ENCODE assay signal across 27 cellular contexts in the genomic region with DNA sequence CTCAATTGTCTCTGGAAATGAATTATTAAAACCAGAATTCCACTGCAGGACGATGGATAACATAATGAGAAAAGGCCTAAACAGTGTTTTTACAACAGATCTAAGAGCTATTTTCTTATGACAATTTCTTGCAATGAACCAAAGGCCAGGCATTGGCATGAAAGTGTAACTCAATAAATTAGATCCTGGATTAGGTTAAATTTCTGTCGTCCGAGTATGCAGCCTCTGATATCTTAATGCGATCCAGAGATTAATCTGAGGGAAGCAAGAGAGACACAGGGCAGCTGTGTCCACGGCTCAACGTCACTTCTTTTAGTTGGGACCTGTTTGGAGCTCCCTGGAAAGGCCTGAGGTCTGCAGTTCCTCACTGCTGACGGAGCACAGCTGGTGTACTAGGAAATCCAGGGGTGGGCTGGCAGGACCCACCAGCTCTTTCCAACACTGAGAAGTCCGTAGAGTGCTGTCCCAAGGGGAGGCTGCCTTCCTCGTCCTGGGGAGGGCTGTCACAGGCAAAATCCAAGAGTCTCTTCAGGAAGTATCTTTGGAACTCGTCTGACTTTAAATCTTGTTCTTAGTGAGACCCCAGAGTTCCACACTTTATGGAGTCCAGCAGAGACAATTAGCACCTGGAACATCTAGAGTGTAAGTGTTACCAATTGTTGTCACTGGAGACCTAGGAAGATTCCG.
A peak's percentile ranks its signal among the peaks of the same experiment; 100 is the strongest.
DNase-seq lines count a peak whose midpoint lies in the region; ATAC-seq and TF ChIP-seq lines count a peak whose summit lies in the region.
"Had no signal": no experiment of that assay in that cellular context is flagged by ENCODE, and none has a peak within 500 bp of the region (broad histone marks: within the 10 kb centered on the region; RNA-seq: fewer than 3 reads in every experiment).

No MANE protein-coding gene starts in this region.

- H2AFZ ChIP-seq in mesenchymal stem cell (ENCODE audit: low read depth, low read length) = no peak overlapping the region
- no peak overlapping the region for H2AFZ ChIP-seq in Karpas-422 (ENCODE audit: low read length)

- H2BK15ac ChIP-seq in mesenchymal stem cell (ENCODE audit: low read depth, poor library complexity, severe bottlenecking) = no peak overlapping the region

- no peaks in the 10 kb centered on the region for H3K79me1 ChIP-seq in mesenchymal stem cell (replicated peaks; ENCODE audit: low read length, poor library complexity, severe bottlenecking)

- peak; percentile 60 for DNase-seq in AG10803 (ENCODE audit: low read depth)
- DNase-seq in adipocyte (ENCODE audit: low read depth) = peak; percentile 3
- peak; percentile 4 for DNase-seq in mesenchymal stem cell
- no peak for DNase-seq in Karpas-422
- DNase-seq in DMS 273 (lab: John Stamatoyannopoulos, UW; ENCODE audit: unreplicated experiment) = no peak
- DNase-seq in H4 (ENCODE audit: low spot score) = no peak
- DNase-seq: activated CD4-positive, CD25-positive, alpha-beta regulatory T cell treated with anti-CD3 and anti-CD28 coated beads, Interleukin-2, amount 50 U/mL, for 72 hours; activated T-cell treated with anti-CD3 and anti-CD28 coated beads, Interleukin-2, amount 50 U/mL, for 1 hour; CD4-positive, CD25-positive, alpha-beta regulatory T cell; DMS 273 treated with DMSO at 0.1 percent for 48 hours; heart right ventricle; Kasumi-1; left colon; midbrain; NCI-H1694 treated with DMSO at 0.1 percent for 48 hours; NCI-H69; stimulated activated CD4-positive, alpha-beta T cell treated with anti-CD3 and anti-CD28 coated beads, Interleukin-12 subunit alpha, Interleukin-12 subunit beta, amount 100 ng/mL, for 4 hours; stimulated activated CD4-positive, alpha-beta T cell treated with anti-CD3 and anti-CD28 coated beads, Interleukin-4, amount 100 ng/mL, for 4 hours; stimulated activated naive CD8-positive, alpha-beta T cell treated with anti-CD3 and anti-CD28 coated beads, Interleukin-15, amount 100 ng/mL, for 72 hours; SW 1271 had no signal

- WGBS in mesenchymal stem cell = 60% methylated on average over 11 of the region's 11 CpGs

- no peak overlapping the region for H2BK120ac ChIP-seq in mesenchymal stem cell (ENCODE audit: low read depth, low read length)

- H4K20me1 ChIP-seq in Karpas-422 (ENCODE audit: insufficient read depth, low read depth, low read length) = no peaks in the 10 kb centered on the region

- peaks cover 43% of the 10 kb centered on the region for H3K4me1 ChIP-seq in adipocyte (ENCODE audit: control insufficient read depth, insufficient read depth, low read length)
- H3K4me1 ChIP-seq in mesenchymal stem cell (ENCODE audit: control insufficient read depth, insufficient read depth, low read depth, low read length) = peaks cover 17% of the 10 kb centered on the region
- H3K4me1 ChIP-seq in skeletal muscle satellite cell (ENCODE audit: control insufficient read depth, insufficient read depth, low read length) = peaks cover 36% of the 10 kb centered on the region
- H3K4me1 ChIP-seq in Karpas-422 (ENCODE audit: low read length) = peaks cover 12% of the 10 kb centered on the region
- H3K4me1 ChIP-seq: adrenal gland, HAP-1 had no signal

- peak overlapping the region; percentile 67 for H2AK5ac ChIP-seq in mesenchymal stem cell (ENCODE audit: low read length, severe bottlenecking)

- no peaks in the 10 kb centered on the region for H3K27me3 ChIP-seq in adipocyte (replicated peaks; ENCODE audit: control insufficient read depth, insufficient read depth, low read length)
- H3K27me3 ChIP-seq in mesenchymal stem cell (ENCODE audit: control insufficient read depth in 1 of 2, insufficient read depth in 1 of 2, low read length in 2 of 2) = peaks cover 0 to 6% of the 10 kb centered on the region in 2 experiments
- peaks cover 25% of the 10 kb centered on the region for H3K27me3 ChIP-seq in skeletal muscle satellite cell (ENCODE audit: control insufficient read depth, insufficient read depth, low read length)
- H3K27me3 ChIP-seq in Karpas-422 (ENCODE audit: low read length) = no peaks in the 10 kb centered on the region
- H3K27me3 ChIP-seq: adrenal gland, cardiac muscle cell, heart right ventricle, tibial nerve had no signal

- no peaks in the 10 kb centered on the region for H3K9me3 ChIP-seq in adipocyte (ENCODE audit: control insufficient read depth, low read length)
- H3K9me3 ChIP-seq in mesenchymal stem cell (ENCODE audit: control insufficient read depth, low read length) = no peaks in the 10 kb centered on the region
- H3K9me3 ChIP-seq in skeletal muscle satellite cell (replicated peaks; ENCODE audit: low read length) = no peaks in the 10 kb centered on the region
- no peaks in the 10 kb centered on the region for H3K9me3 ChIP-seq in Karpas-422 (ENCODE audit: low read length)
- H3K9me3 ChIP-seq: adrenal gland, HAP-1, heart right ventricle, tibial nerve had no signal

- H3K4me2 ChIP-seq in mesenchymal stem cell (ENCODE audit: low read length, poor library complexity, severe bottlenecking) (no peak overlapping the region), skeletal muscle satellite cell (ENCODE audit: low read length) (peak overlapping the region; percentile 72), Karpas-422 (ENCODE audit: low read depth, low read length, poor library complexity, severe bottlenecking) (no peak overlapping the region)

- no peaks in the 10 kb centered on the region for H3K36me3 ChIP-seq in adipocyte (ENCODE audit: control insufficient read depth, insufficient read depth, low read length, severe bottlenecking)
- no peaks in the 10 kb centered on the region for H3K36me3 ChIP-seq in mesenchymal stem cell (ENCODE audit: control insufficient read depth in 1 of 2, insufficient read depth in 2 of 2, low read depth in 1 of 2, low read length in 2 of 2)
- no peaks in the 10 kb centered on the region for H3K36me3 ChIP-seq in skeletal muscle satellite cell (ENCODE audit: insufficient read depth, low read length)
- no peaks in the 10 kb centered on the region for H3K36me3 ChIP-seq in Karpas-422 (ENCODE audit: insufficient read depth, low read length)
- H3K36me3 ChIP-seq: adrenal gland, cardiac muscle cell, HAP-1, heart right ventricle, tibial nerve had no signal

- H3K27ac ChIP-seq in mesenchymal stem cell (ENCODE audit: low read length, poor library complexity, severe bottlenecking) = peak overlapping the region; percentile 92
- H3K27ac ChIP-seq in Karpas-422 (ENCODE audit: low read length) = no peak overlapping the region
- H3K27ac ChIP-seq: cardiac muscle cell, RWPE1 had no signal

- H4K8ac ChIP-seq in mesenchymal stem cell (ENCODE audit: low read length) = no peak overlapping the region

- H3K4me3 ChIP-seq in AG10803 (ENCODE audit: low read length) = no peak overlapping the region
- no peak overlapping the region for H3K4me3 ChIP-seq in adipocyte (ENCODE audit: low read length)
- H3K4me3 ChIP-seq in mesenchymal stem cell (ENCODE audit: insufficient read depth in 1 of 2, low read depth in 1 of 2, low read length in 2 of 2) = no peak overlapping the region
- peak overlapping the region; percentile 26 for H3K4me3 ChIP-seq in skeletal muscle satellite cell (ENCODE audit: low read length)
- no peak overlapping the region for H3K4me3 ChIP-seq in Karpas-422 (ENCODE audit: low read length)
- H3K4me3 ChIP-seq: adrenal gland, cardiac muscle cell, HAP-1, heart right ventricle, tibial nerve had no signal

- no peak for ATAC-seq in HG03565 (IDR thresholded peaks at IDR 0.05; ENCODE audit: unreplicated experiment)
- ATAC-seq: heart right ventricle; left colon; stimulated activated naive CD8-positive, alpha-beta T cell treated with anti-CD3 and anti-CD28 coated beads, Interleukin-15, amount 100 ng/mL, for 72 hours had no signal

- TF ChIP-seq CTCF in AG10803 (conservative IDR thresholded peaks at IDR 0.05; ENCODE audit: low read length) = no peak

- no peak overlapping the region for H3K18ac ChIP-seq in mesenchymal stem cell (ENCODE audit: low read depth in 1 of 2, low read length in 2 of 2)

- H3K79me2 ChIP-seq in Karpas-422 (ENCODE audit: low read length) = no peaks in the 10 kb centered on the region

- no peak overlapping the region for H2BK12ac ChIP-seq in mesenchymal stem cell (ENCODE audit: low read length in 2 of 2)

- no peak overlapping the region for H3K4ac ChIP-seq in mesenchymal stem cell (ENCODE audit: low read depth in 1 of 2, low read length in 2 of 2)

- no peak overlapping the region for H3K23ac ChIP-seq in mesenchymal stem cell (ENCODE audit: low read length in 2 of 2)

- peak overlapping the region; percentile 61 for H3K9ac ChIP-seq in adipocyte (ENCODE audit: low read length)
- H3K9ac ChIP-seq in mesenchymal stem cell (ENCODE audit: low read length) = peak overlapping the region; percentile 79
- H3K9ac ChIP-seq in skeletal muscle satellite cell (ENCODE audit: low read depth, low read length) = peak overlapping the region; percentile 22
- H3K9ac ChIP-seq in Karpas-422 (ENCODE audit: low read length) = no peak overlapping the region

- no peak overlapping the region for H4K91ac ChIP-seq in mesenchymal stem cell (ENCODE audit: low read length)

- no peak overlapping the region for H3K14ac ChIP-seq in mesenchymal stem cell (ENCODE audit: low read length in 2 of 2)

- no peak overlapping the region for H2BK5ac ChIP-seq in mesenchymal stem cell (ENCODE audit: low read depth, low read length, poor library complexity, severe bottlenecking)

- H3K9me2 ChIP-seq in Karpas-422 (replicated peaks; ENCODE audit: insufficient read depth, low read length) = no peaks in the 10 kb centered on the region

Comparison
In these comparisons a context has a peak if more than half of its experiments do, and no peak if none do; other contexts are left out.
1. DNase-seq: peak in AG10803 (single experiment), adipocyte (single experiment) and mesenchymal stem cell (single experiment); none in Karpas-422 (single experiment), DMS 273 (single experiment) and H4 (single experiment).